36 cellular contexts compared by ENCODE assay signal in genomic region chrX:758917-759316, GRCh38.
"Had no signal": no experiment of that assay in that cellular context is flagged by ENCODE, and none has a peak within 500 bp of the region (broad histone marks: within the 10 kb centered on the region; RNA-seq: fewer than 3 reads in every experiment).

No MANE protein-coding gene starts in this region.

- H3K4me3 Mint-ChIP-seq: activated B cell treated with CpG ODN at 0.5 μM for 24 hours; activated CD4-positive, alpha-beta memory T cell treated with anti-CD3 and anti-CD28 coated beads for 36 hours; activated CD4-positive, alpha-beta T cell treated with anti-CD3 and anti-CD28 coated beads, Interleukin-2, amount 10 ng/mL, durations not matched to agents 24 days and 14 days; activated CD8-positive, alpha-beta T cell treated with anti-CD3 and anti-CD28 coated beads for 36 hours; activated naive CD4-positive, alpha-beta T cell treated with anti-CD3 and anti-CD28 coated beads for 36 hours; activated naive CD8-positive, alpha-beta T cell treated with anti-CD3 and anti-CD28 coated beads for 36 hours; activated T-cell treated with anti-CD3 and anti-CD28 coated beads, Interleukin-2, amount 50 U/mL, for 4 hours; activated T-cell treated with anti-CD3 and anti-CD28 coated beads, Interleukin-2, amount 50 U/mL, for 72 hours; activated T-helper 1 cell treated with anti-CD3 and anti-CD28 coated beads, Interleukin-12 subunit alpha, Interleukin-12 subunit beta, Interleukin-2, Interleukin-4 antibody, amounts not matched to agents 30 ng/mL and 10 ng/mL and 1 ng/mL, durations not matched to agents 14 hours and 24 hours and 36 hours; activated T-helper 17 cell treated with anti-CD3 and anti-CD28 coated beads, Interleukin-2, amount 50 U/mL, for 72 hours; T-helper 1 cell treated with Interleukin-12 subunit alpha and Interleukin-12 subunit beta and Interleukin-4 antibody, amounts not matched to agents 30 μg/mL and 1 μg/mL, for 36 hours; T-helper 2 cell treated with Interferon-gamma antibody and Interleukin-4, amounts not matched to agents 5 μg/mL and 100 μg/mL, for 36 hours had no signal

- DNase-seq: activated B cell treated with CpG ODN at 0.5 μM for 24 hours; activated CD4-positive, alpha-beta memory T cell treated with anti-CD3 and anti-CD28 coated beads for 36 hours; activated CD4-positive, alpha-beta T cell treated with anti-CD3 and anti-CD28 coated beads for 4 hours; activated CD4-positive, alpha-beta T cell treated with anti-CD3 and anti-CD28 coated beads, Interleukin-2, amount 10 ng/mL, durations not matched to agents 24 days and 14 days; activated CD4-positive, alpha-beta T cell treated with anti-CD3 and anti-CD28 coated beads, Interleukin-2, amount 50 U/mL, for 1 hour; activated CD4-positive, alpha-beta T cell treated with anti-CD3 and anti-CD28 coated beads, Interleukin-2, amount 50 U/mL, for 4 hours; activated CD4-positive, CD25-positive, alpha-beta regulatory T cell treated with anti-CD3 and anti-CD28 coated beads, Interleukin-2, amount 50 U/mL, for 72 hours; activated CD8-positive, alpha-beta memory T cell treated with anti-CD3 and anti-CD28 coated beads, Interleukin-2, amount 50 U/mL, for 4 hours; activated CD8-positive, alpha-beta T cell treated with anti-CD3 and anti-CD28 coated beads for 36 hours; activated effector memory CD4-positive, alpha-beta T cell treated with anti-CD3 and anti-CD28 coated beads, Interleukin-2, amount 50 U/mL, for 16 hours; activated gamma-delta T cell treated with Interleukin-2 at 50 U/mL for 16 hours; activated naive CD4-positive, alpha-beta T cell; activated naive CD4-positive, alpha-beta T cell treated with anti-CD3 and anti-CD28 coated beads for 36 hours; activated naive CD4-positive, alpha-beta T cell treated with anti-CD3 and anti-CD28 coated beads, Interleukin-2, amount 50 U/mL, for 16 hours; activated naive CD8-positive, alpha-beta T cell treated with anti-CD3 and anti-CD28 coated beads for 36 hours; activated T-cell treated with anti-CD3 and anti-CD28 coated beads for 4 hours; activated T-cell treated with anti-CD3 and anti-CD28 coated beads, Interleukin-2, amount 50 U/mL, for 1 hour; activated T-cell treated with anti-CD3 and anti-CD28 coated beads, Interleukin-2, amount 50 U/mL, for 4 hours; activated T-cell treated with anti-CD3 and anti-CD28 coated beads, Interleukin-2, amount 50 U/mL, for 72 hours; adrenal gland; amniotic stem cell; aorta; body of pancreas; brain microvascular endothelial cell; central memory CD4-positive, alpha-beta T cell; T-helper 1 cell; T-helper 2 cell; T-helper 9 cell had no signal

- ATAC-seq: activated CD8-positive, alpha-beta T cell treated with anti-CD3 and anti-CD28 coated beads for 36 hours; activated naive CD4-positive, alpha-beta T cell treated with anti-CD3 and anti-CD28 coated beads, Interleukin-2, amount 50 U/mL, for 72 hours; activated T-cell treated with anti-CD3 and anti-CD28 coated beads, Interleukin-2, amount 50 U/mL, for 4 hours; activated T-cell treated with anti-CD3 and anti-CD28 coated beads, Interleukin-2, amount 50 U/mL, for 72 hours; activated T-helper 17 cell treated with anti-CD3 and anti-CD28 coated beads, Interleukin-2, amount 50 U/mL, for 72 hours; body of pancreas had no signal

- H3K9me3 ChIP-seq: adrenal gland, body of pancreas had no signal

- H3K27ac ChIP-seq: adrenal gland, body of pancreas, brain microvascular endothelial cell, VCaP had no signal

- H3K27me3 Mint-ChIP-seq: activated B cell treated with CpG ODN at 0.5 μM for 24 hours; activated CD4-positive, alpha-beta T cell treated with anti-CD3 and anti-CD28 coated beads, Interleukin-2, amount 10 ng/mL, durations not matched to agents 24 days and 14 days had no signal

- H3K27ac Mint-ChIP-seq: activated B cell treated with CpG ODN at 0.5 μM for 24 hours; activated CD4-positive, alpha-beta memory T cell treated with anti-CD3 and anti-CD28 coated beads for 36 hours; activated CD4-positive, alpha-beta T cell treated with anti-CD3 and anti-CD28 coated beads, Interleukin-2, amount 10 ng/mL, durations not matched to agents 24 days and 14 days; activated CD8-positive, alpha-beta T cell treated with anti-CD3 and anti-CD28 coated beads for 36 hours; activated naive CD4-positive, alpha-beta T cell treated with anti-CD3 and anti-CD28 coated beads for 36 hours; activated naive CD4-positive, alpha-beta T cell treated with anti-CD3 and anti-CD28 coated beads, Interleukin-2, amount 50 U/mL, for 72 hours; activated naive CD8-positive, alpha-beta T cell treated with anti-CD3 and anti-CD28 coated beads for 36 hours; activated T-cell treated with anti-CD3 and anti-CD28 coated beads, Interleukin-2, amount 50 U/mL, for 72 hours; activated T-helper 1 cell treated with anti-CD3 and anti-CD28 coated beads, Interleukin-12 subunit alpha, Interleukin-12 subunit beta, Interleukin-2, Interleukin-4 antibody, amounts not matched to agents 30 ng/mL and 10 ng/mL and 1 ng/mL, durations not matched to agents 14 hours and 24 hours and 36 hours; activated T-helper 17 cell treated with anti-CD3 and anti-CD28 coated beads, Interleukin-2, amount 50 U/mL, for 72 hours; T-helper 1 cell treated with Interleukin-12 subunit alpha and Interleukin-12 subunit beta and Interleukin-4 antibody, amounts not matched to agents 30 μg/mL and 1 μg/mL, for 36 hours; T-helper 2 cell treated with Interferon-gamma antibody and Interleukin-4, amounts not matched to agents 5 μg/mL and 100 μg/mL, for 36 hours had no signal

- H3K9me3 Mint-ChIP-seq: activated CD8-positive, alpha-beta T cell treated with anti-CD3 and anti-CD28 coated beads for 36 hours had no signal

- H3K27me3 ChIP-seq: adrenal gland, body of pancreas, brain microvascular endothelial cell had no signal

- H3K4me3 ChIP-seq: adrenal gland, body of pancreas had no signal

- H3K4me1 ChIP-seq: adrenal gland, body of pancreas had no signal

- H3K36me3 Mint-ChIP-seq: activated CD4-positive, alpha-beta memory T cell treated with anti-CD3 and anti-CD28 coated beads for 36 hours; activated naive CD4-positive, alpha-beta T cell treated with anti-CD3 and anti-CD28 coated beads, Interleukin-2, amount 50 U/mL, for 72 hours; activated naive CD8-positive, alpha-beta T cell treated with anti-CD3 and anti-CD28 coated beads for 36 hours had no signal

- H3K36me3 ChIP-seq: adrenal gland, brain microvascular endothelial cell had no signal

- H3K4me1 Mint-ChIP-seq: activated B cell treated with CpG ODN at 0.5 μM for 24 hours; activated CD4-positive, alpha-beta T cell treated with anti-CD3 and anti-CD28 coated beads, Interleukin-2, amount 10 ng/mL, durations not matched to agents 24 days and 14 days; activated naive CD8-positive, alpha-beta T cell treated with anti-CD3 and anti-CD28 coated beads for 36 hours; activated T-helper 17 cell treated with anti-CD3 and anti-CD28 coated beads, Interleukin-2, amount 50 U/mL, for 72 hours had no signal

- FAIRE-seq: astrocyte, TTC549 had no signal
